ENCODE assay signal across 13 cellular contexts in genomic region chr15:69380100-69380725, GRCh38. TPM values are rescaled to one million over a fixed set of nuclear protein-coding genes. Genes with fewer than 3 reads are reported as not detected.
DNase-seq lines count a peak whose midpoint lies in the region; ATAC-seq and TF ChIP-seq lines count a peak whose summit lies in the region.
"Had no signal": no experiment of that assay in that cellular context is flagged by ENCODE, and none has a peak within 500 bp of the region (broad histone marks: within the 10 kb centered on the region; RNA-seq: fewer than 3 reads in every experiment).

No MANE protein-coding gene starts in this region.

- TF ChIP-seq CTCF in cardiac fibroblast (IDR thresholded peaks at IDR 0.05; ENCODE audit: low read depth, low read length) = peak; percentile 24
- TF ChIP-seq CTCF in type B pancreatic cell (conservative IDR thresholded peaks at IDR 0.05) = no peak

- TF ChIP-seq EP300 in Ishikawa (IDR thresholded peaks at IDR 0.05; ENCODE audit: borderline replicate concordance) = no peak

- no peaks in the 10 kb centered on the region for H3K27me3 Mint-ChIP-seq in type B pancreatic cell
- H3K27me3 Mint-ChIP-seq in activated CD8-positive, alpha-beta memory T cell treated with anti-CD3 and anti-CD28 coated beads, Interleukin-2, amount 10 ng/mL, durations not matched to agents 7 days and 5 days = peaks cover 14% of the 10 kb centered on the region

- intact Hi-C loops in left colon (cut with DNase I, micrococcal nuclease) = no loop called here

- peaks cover 19% of the 10 kb centered on the region for H3K4me1 Mint-ChIP-seq in type B pancreatic cell (ENCODE audit: unreplicated experiment)
- no peaks in the 10 kb centered on the region for H3K4me1 Mint-ChIP-seq in activated CD8-positive, alpha-beta memory T cell treated with anti-CD3 and anti-CD28 coated beads, Interleukin-2, amount 10 ng/mL, durations not matched to agents 7 days and 5 days

- no peaks in the 10 kb centered on the region for H3K9me3 Mint-ChIP-seq in type B pancreatic cell
- no peaks in the 10 kb centered on the region for H3K9me3 Mint-ChIP-seq in activated CD8-positive, alpha-beta memory T cell treated with anti-CD3 and anti-CD28 coated beads, Interleukin-2, amount 10 ng/mL, durations not matched to agents 7 days and 5 days (ENCODE audit: low read depth)
- H3K9me3 Mint-ChIP-seq: activated T-helper 1 cell treated with anti-CD3 and anti-CD28 coated beads, Interleukin-12 subunit alpha, Interleukin-12 subunit beta, Interleukin-2, Interleukin-4 antibody, amounts not matched to agents 30 ng/mL and 10 ng/mL and 1 ng/mL, durations not matched to agents 14 hours and 24 hours and 36 hours had no signal

- peak; percentile 20; the same call in 1 of the 2 replicates for TF ChIP-seq RAD21 in Ishikawa (IDR thresholded peaks at IDR 0.05; ENCODE audit: low read depth)

- H3K27ac Mint-ChIP-seq in type B pancreatic cell = no peak overlapping the region
- H3K27ac Mint-ChIP-seq in activated CD8-positive, alpha-beta memory T cell treated with anti-CD3 and anti-CD28 coated beads, Interleukin-2, amount 10 ng/mL, durations not matched to agents 7 days and 5 days = no peak overlapping the region
- H3K27ac Mint-ChIP-seq: activated T-helper 1 cell treated with anti-CD3 and anti-CD28 coated beads, Interleukin-12 subunit alpha, Interleukin-12 subunit beta, Interleukin-2, Interleukin-4 antibody, amounts not matched to agents 30 ng/mL and 10 ng/mL and 1 ng/mL, durations not matched to agents 14 hours and 24 hours and 36 hours had no signal

- no peak overlapping the region for H3K4me3 Mint-ChIP-seq in type B pancreatic cell
- no peak overlapping the region for H3K4me3 Mint-ChIP-seq in activated CD8-positive, alpha-beta memory T cell treated with anti-CD3 and anti-CD28 coated beads, Interleukin-2, amount 10 ng/mL, durations not matched to agents 7 days and 5 days
- H3K4me3 Mint-ChIP-seq: activated T-helper 1 cell treated with anti-CD3 and anti-CD28 coated beads, Interleukin-12 subunit alpha, Interleukin-12 subunit beta, Interleukin-2, Interleukin-4 antibody, amounts not matched to agents 30 ng/mL and 10 ng/mL and 1 ng/mL, durations not matched to agents 14 hours and 24 hours and 36 hours had no signal

- CTCF ChIA-PET in activated CD8-positive, alpha-beta memory T cell treated with anti-CD3 and anti-CD28 coated beads, Interleukin-2, amount 10 ng/mL, durations not matched to agents 7 days and 5 days (lab: Charles Lee) = no interaction called here

- DNase-seq in AG20443 (ENCODE audit: low spot score) (peak; percentile 35), cardiac fibroblast (ENCODE audit: low read depth in 2 of 2) (peak; percentile 32 to 33), left colon (no peak), anterior cingulate cortex (lab: John Stamatoyannopoulos, UW) (no peak), type B pancreatic cell (ENCODE audit: extremely low spot score, unreplicated experiment) (no peak)
- no peak for DNase-seq in activated CD8-positive, alpha-beta memory T cell treated with anti-CD3 and anti-CD28 coated beads, Interleukin-2, amount 10 ng/mL, durations not matched to agents 7 days and 5 days
- DNase-seq: COR-L47, kidney glomerular epithelial cell, NCI-H748 treated with DMSO at 0.1 percent for 48 hours had no signal

- H3K4me3 ChIP-seq in cardiac fibroblast (replicated peaks in 1 of 2; ENCODE audit: low read depth in 2 of 2, low read length in 2 of 2) = no peak overlapping the region
- H3K4me3 ChIP-seq: coronary artery had no signal

- ATAC-seq in left colon (peak; percentile 22), GM21367 (IDR thresholded peaks at IDR 0.05; ENCODE audit: unreplicated experiment) (no peak)
- ATAC-seq in activated CD8-positive, alpha-beta memory T cell treated with anti-CD3 and anti-CD28 coated beads, Interleukin-2, amount 10 ng/mL, durations not matched to agents 7 days and 5 days = no peak

- no peaks in the 10 kb centered on the region for H3K36me3 Mint-ChIP-seq in type B pancreatic cell
- H3K36me3 Mint-ChIP-seq in activated CD8-positive, alpha-beta memory T cell treated with anti-CD3 and anti-CD28 coated beads, Interleukin-2, amount 10 ng/mL, durations not matched to agents 7 days and 5 days = no peaks in the 10 kb centered on the region

TF ChIP-seq in Ishikawa, 13 proteins besides CTCF, POLR2A, EP300 and RAD21:
- no peak for TF ChIP-seq TAF1 (IDR thresholded peaks at IDR 0.05; ENCODE audit: low read depth)
- TF ChIP-seq ZBTB7A (IDR thresholded peaks at IDR 0.05; ENCODE audit: low read depth) = no peak
- no peak for TF ChIP-seq CREB1 (IDR thresholded peaks at IDR 0.05; ENCODE audit: low read depth)
- TF ChIP-seq CEBPB (IDR thresholded peaks at IDR 0.05) = no peak
- TF ChIP-seq MAX (IDR thresholded peaks at IDR 0.05) = no peak
- TF ChIP-seq EGR1 (IDR thresholded peaks at IDR 0.05) = no peak
- TF ChIP-seq USF1 (IDR thresholded peaks at IDR 0.05) = no peak
- TF ChIP-seq FOXM1 (IDR thresholded peaks at IDR 0.05; ENCODE audit: borderline replicate concordance, low read depth) = no peak
- no peak for TF ChIP-seq TEAD4 (IDR thresholded peaks at IDR 0.05)
- TF ChIP-seq TCF12 (IDR thresholded peaks at IDR 0.05; ENCODE audit: low read depth) = no peak
- TF ChIP-seq YY1 (IDR thresholded peaks at IDR 0.05; ENCODE audit: low read depth) = no peak

RNA-seq across cellular contexts. Expression of gene KIF23, which starts 33.9 kb away (rescaled TPM):
- total RNA-seq in left colon (1 to 10 TPM; 4.0 to 8.7 TPM), type B pancreatic cell (ENCODE audit: low replicate concordance) (31.8 and 48.1 TPM in 2 replicates)
- total RNA-seq in activated CD8-positive, alpha-beta memory T cell treated with anti-CD3 and anti-CD28 coated beads, Interleukin-2, amount 10 ng/mL, durations not matched to agents 7 days and 5 days = 10 to 100 TPM; 70.9 to 81.1 TPM

Comparison
In these comparisons a context has a peak if more than half of its experiments do, and no peak if none do; other contexts are left out.
1. DNase-seq: peak in AG20443 (single experiment) and cardiac fibroblast (2 of 2); none in left colon (0 of 2), anterior cingulate cortex (0 of 58), type B pancreatic cell (single experiment) and activated CD8-positive, alpha-beta memory T cell treated with anti-CD3 and anti-CD28 coated beads, Interleukin-2, amount 10 ng/mL, durations not matched to agents 7 days and 5 days (single experiment).